8 cellular contexts compared by ENCODE assay signal in genomic region chr7:66044498-66044854, GRCh38. TPM values are rescaled to one million over a fixed set of nuclear protein-coding genes. Genes with fewer than 3 reads are reported as not detected.
A peak's percentile ranks its signal among the peaks of the same experiment; 100 is the strongest.
DNase-seq lines count a peak whose midpoint lies in the region; ATAC-seq, FAIRE-seq and TF ChIP-seq lines count a peak whose summit lies in the region.
"Not testable (repeated sequence)": the region's sequence is repeated elsewhere in the genome, so short reads cannot be mapped to it uniquely, and the experiment has no call there.

No MANE protein-coding gene starts in this region.

- H3K9me3 ChIP-seq in CD4-positive, alpha-beta memory T cell (ENCODE audit: control insufficient read depth in 1 of 2, low read length in 2 of 2); right lobe of liver; prostate gland; thymus (ENCODE audit: control insufficient read depth): not testable (repeated sequence)

- not testable (repeated sequence) for H3K9me3 Mint-ChIP-seq in CD4-positive, alpha-beta memory T cell; activated T-cell treated with anti-CD3 and anti-CD28 coated beads, Interleukin-2, amount 50 U/mL, for 4 hours

- ATAC-seq in activated T-cell treated with anti-CD3 and anti-CD28 coated beads, Interleukin-2, amount 50 U/mL, for 4 hours; right lobe of liver: not testable (repeated sequence)

- H3K36me3 Mint-ChIP-seq in CD4-positive, alpha-beta memory T cell; activated T-cell treated with anti-CD3 and anti-CD28 coated beads, Interleukin-2, amount 50 U/mL, for 4 hours (ENCODE audit: insufficient read depth): not testable (repeated sequence)

- not testable (repeated sequence) for FAIRE-seq in bronchial epithelial cell (lab: Jason Lieb, UNC)

- peaks cover 5 to 14% of the 10 kb centered on the region in 2 donors for H3K27me3 Mint-ChIP-seq in CD4-positive, alpha-beta memory T cell
- peaks cover 11% of the 10 kb centered on the region for H3K27me3 Mint-ChIP-seq in activated T-cell treated with anti-CD3 and anti-CD28 coated beads, Interleukin-2, amount 50 U/mL, for 4 hours (ENCODE audit: low read depth)

- TF ChIP-seq POLR2A in right lobe of liver (IDR thresholded peaks at IDR 0.05); prostate gland (IDR thresholded peaks at IDR 0.05): not testable (repeated sequence)

- POLR2A ChIA-PET in CD4-positive, alpha-beta memory T cell (lab: Charles Lee; ENCODE audit: partially characterized antibody): interaction anchor here (0.6 kb wide), 1 partner anchor 32 kb away, joined by 3 read pairs; no protein-coding TSS in a partner anchor

- not testable (repeated sequence) for H3K27ac ChIP-seq in CD4-positive, alpha-beta memory T cell (ENCODE audit: low read depth, low read length); prostate gland; thymus (ENCODE audit: low read depth)
- H3K27ac ChIP-seq in right lobe of liver: peak overlapping the region in 2 of 3 donors; percentile 81 to 95

- not testable (repeated sequence) for H3K27me3 ChIP-seq in CD4-positive, alpha-beta memory T cell (ENCODE audit: insufficient read depth, low read length); bronchial epithelial cell (ENCODE audit: control insufficient read depth, insufficient read depth, low read length); right lobe of liver; prostate gland (replicated peaks; ENCODE audit: insufficient read depth); thymus (ENCODE audit: control insufficient read depth, insufficient read depth)

- intact Hi-C loops in CD4-positive, alpha-beta memory T cell (cut with micrococcal nuclease); right lobe of liver (cut with DNase I); prostate gland (cut with DNase I): not testable (repeated sequence)

- not testable (repeated sequence) for H3K4me3 ChIP-seq in CD4-positive, alpha-beta memory T cell (ENCODE audit: low read length in 2 of 2)
- H3K4me3 ChIP-seq in bronchial epithelial cell (ENCODE audit: low read depth, low read length) (peak overlapping the region; percentile 35), fibroblast of pulmonary artery (replicated peaks; ENCODE audit: low read depth, low read length) (peak overlapping the region; percentile 34), right lobe of liver (peak overlapping the region; percentile 41 to 61 (median 59)), prostate gland (peak overlapping the region; percentile 34 to 37), thymus (ENCODE audit: low read length) (peak overlapping the region; percentile 35)

- TF ChIP-seq CTCF in bronchial epithelial cell (IDR thresholded peaks at IDR 0.05; ENCODE audit: insufficient read depth, low read length, severe bottlenecking); fibroblast of pulmonary artery (IDR thresholded peaks at IDR 0.05; ENCODE audit: low read length, missing control alignments); right lobe of liver (IDR thresholded peaks at IDR 0.05); prostate gland (IDR thresholded peaks at IDR 0.05): not testable (repeated sequence)

- DNase-seq in CD4-positive, alpha-beta memory T cell; activated T-cell treated with anti-CD3 and anti-CD28 coated beads, Interleukin-2, amount 50 U/mL, for 4 hours; bronchial epithelial cell (ENCODE audit: low read depth); fibroblast of pulmonary artery (ENCODE audit: low read depth); right lobe of liver; prostate gland (ENCODE audit: low spot score): not testable (repeated sequence)
- peak; percentile 48 for DNase-seq in NCI-H2029 (lab: John Stamatoyannopoulos, UW)

- WGBS in right lobe of liver (ENCODE audit: insufficient coverage, low coverage, low lambda C conversion rate, missing lambda C conversion rate): 17% methylated on average over 12 of the region's 17 CpGs
- WGBS in prostate gland: 19% methylated on average over 16 of the region's 17 CpGs
- 20% methylated on average over 17 of the region's 17 CpGs for WGBS in thymus

- not testable (repeated sequence) for H3K27ac Mint-ChIP-seq in CD4-positive, alpha-beta memory T cell

- H3K4me3 Mint-ChIP-seq in CD4-positive, alpha-beta memory T cell: peak overlapping the region; percentile 78 to 86 (median 80)
- H3K4me3 Mint-ChIP-seq in activated T-cell treated with anti-CD3 and anti-CD28 coated beads, Interleukin-2, amount 50 U/mL, for 4 hours: peak overlapping the region; percentile 77

- not testable (repeated sequence) for H3K4me1 Mint-ChIP-seq in CD4-positive, alpha-beta memory T cell; activated T-cell treated with anti-CD3 and anti-CD28 coated beads, Interleukin-2, amount 50 U/mL, for 4 hours (ENCODE audit: low read depth)

- H3K4me1 ChIP-seq in CD4-positive, alpha-beta memory T cell (ENCODE audit: insufficient read depth, low read length); right lobe of liver; prostate gland (replicated peaks); thymus (ENCODE audit: control insufficient read depth, insufficient read depth, low read length): not testable (repeated sequence)

- CTCF ChIA-PET in CD4-positive, alpha-beta memory T cell (lab: Charles Lee; ENCODE audit: partially characterized antibody): interaction anchor here (0.6 kb wide), 1 partner anchor 28 kb away, joined by 3 read pairs; no protein-coding TSS in a partner anchor

- not testable (repeated sequence) for H3K36me3 ChIP-seq in CD4-positive, alpha-beta memory T cell (ENCODE audit: insufficient read depth, low read length); bronchial epithelial cell (ENCODE audit: control insufficient read depth, insufficient read depth, low read length); right lobe of liver; prostate gland; thymus (ENCODE audit: control insufficient read depth, insufficient read depth)

RNA-seq across cellular contexts. Expression of gene ASL, which starts 31.1 kb away (rescaled TPM):
- total RNA-seq in CD4-positive, alpha-beta memory T cell: 10 to 100 TPM; 11.8 to 13.7 TPM
- polyA plus RNA-seq in CD4-positive, alpha-beta memory T cell: 10 to 100 TPM; 10.8 to 15.2 TPM
- 10 to 100 TPM in 1 of 3 donors, 1 to 10 TPM in 2; 7.3 to 11.7 (median 9.6) TPM for total RNA-seq in activated T-cell treated with anti-CD3 and anti-CD28 coated beads, Interleukin-2, amount 50 U/mL, for 4 hours
- total RNA-seq in bronchial epithelial cell (37.9 and 41.2 TPM in 2 replicates), right lobe of liver (100 to 1,000 TPM; 161 to 356 (median 220) TPM), prostate gland (10 to 100 TPM; 24.0 to 36.4 TPM)
- 24.6 TPM for polyA plus RNA-seq in thymus
